In the genomic region with DNA sequence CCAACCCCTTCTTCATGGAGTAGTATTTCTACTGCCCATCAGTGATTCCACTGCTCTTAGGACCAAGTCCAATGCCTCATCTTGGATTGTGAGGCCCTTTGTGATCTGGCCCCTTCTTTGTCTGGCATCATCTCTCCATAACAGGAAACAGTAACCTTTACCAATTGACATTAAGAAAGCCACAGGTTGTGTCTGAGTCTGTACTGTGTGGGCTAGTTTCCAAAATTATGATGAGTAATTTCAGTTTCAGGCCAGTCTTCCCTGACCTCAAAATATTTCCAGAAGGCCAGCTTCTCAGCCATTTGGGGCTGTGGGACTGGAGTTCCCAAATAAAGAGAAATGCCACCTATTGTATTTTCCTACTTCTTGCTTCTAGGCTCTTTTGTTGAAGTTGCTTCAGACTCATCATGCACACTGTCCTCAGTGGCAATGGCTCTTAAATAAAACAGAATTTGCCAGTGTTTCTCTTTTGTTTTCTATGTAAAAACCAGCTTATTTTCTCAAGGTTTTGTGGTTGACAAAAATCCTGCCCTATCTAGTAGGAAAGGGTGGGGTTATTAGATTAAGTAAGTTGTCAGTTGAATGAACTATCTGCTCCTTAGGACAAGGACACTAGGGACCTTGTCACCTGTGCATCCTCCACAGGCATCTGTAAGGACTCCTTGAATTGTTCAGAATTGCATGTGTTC, we compare ENCODE assay signal across 9 cellular contexts. TPM values are rescaled to one million over a fixed set of nuclear protein-coding genes. Genes with fewer than 3 reads are reported as not detected.
DNase-seq lines count a peak whose midpoint lies in the region; ATAC-seq, FAIRE-seq and TF ChIP-seq lines count a peak whose summit lies in the region.
"Had no signal": no experiment of that assay in that cellular context is flagged by ENCODE, and none has a peak within 500 bp of the region (broad histone marks: within the 10 kb centered on the region; RNA-seq: fewer than 3 reads in every experiment).

No MANE protein-coding gene starts in this region.

- POLR2A ChIA-PET in T-cell (lab: Charles Lee): no interaction called here

- intact Hi-C loops in pancreas (cut with DNase I): no loop called here

- peaks cover 16 to 17% (median 16%) of the 10 kb centered on the region in 3 donors for H3K4me1 Mint-ChIP-seq in T-cell

- no peak overlapping the region for H3K4me3 ChIP-seq in pancreas

- no peak overlapping the region for H3K4me3 Mint-ChIP-seq in T-cell

- no peak for FAIRE-seq in pancreas (lab: Jason Lieb, UNC)

- TF ChIP-seq CTCF in pancreas (IDR thresholded peaks at IDR 0.05): no peak

- H3K9me3 Mint-ChIP-seq in T-cell: no peaks in the 10 kb centered on the region

- ATAC-seq in HG02852 (IDR thresholded peaks at IDR 0.05; ENCODE audit: unreplicated experiment): peak; percentile 88
- peak in 3 of 4 experiments; percentile 26 to 56 (median 27) for ATAC-seq in T-cell (replicated peaks in 1 of 4)
- ATAC-seq in pancreas: peak in 2 of 4 donors; percentile 31 to 53

- no peaks in the 10 kb centered on the region for H3K9me3 ChIP-seq in pancreas

- peak; percentile 62 for DNase-seq in activated CD8-positive, alpha-beta memory T cell treated with anti-CD3 and anti-CD28 coated beads for 24 hours
- DNase-seq in activated CD8-positive, alpha-beta memory T cell treated with anti-CD3 and anti-CD28 coated beads, Interleukin-2, amount 50 U/mL, for 4 hours: no peak
- DNase-seq in T-cell (no peak), pancreas (no peak), ecto neural progenitor cell (ENCODE audit: low spot score) (no peak), Ammon's horn (ENCODE audit: low spot score) (no peak), HuH-7.5 (ENCODE audit: low spot score) (no peak)

- CTCF ChIA-PET in T-cell (lab: Charles Lee): no interaction called here

- no peaks in the 10 kb centered on the region for H3K36me3 ChIP-seq in pancreas

- H3K27ac ChIP-seq in pancreas: peak overlapping the region; percentile 22 to 65 (median 45)

- H3K36me3 Mint-ChIP-seq in T-cell: no peaks in the 10 kb centered on the region

- H3K27me3 Mint-ChIP-seq in T-cell: no peaks in the 10 kb centered on the region

- peak overlapping the region; percentile 49 to 66 for H3K27ac Mint-ChIP-seq in T-cell

- H3K4me1 ChIP-seq in pancreas: peaks cover 37 to 54% (median 52%) of the 10 kb centered on the region in 3 donors

- no peaks in the 10 kb centered on the region for H3K27me3 ChIP-seq in pancreas

RNA-seq across cellular contexts. Expression of gene ACKR4, which starts 47.0 kb away (rescaled TPM):
- total RNA-seq in T-cell (under 1 TPM in 3 of 5 donors, not detected in 2; 0.15 to 0.37 (median 0.25) TPM), pancreas (1 to 10 TPM in 3 of 6 donors, under 1 TPM in 3; 0.74 to 2.1 (median 1.1) TPM)
- 1 to 10 TPM in 1 of 2 donors, under 1 TPM in 1; 0.70 to 1.2 TPM for polyA plus RNA-seq in pancreas
- polyA plus RNA-seq: neural cell had no signal
